ENCODE assay signal across 7 cellular contexts in the genomic region with DNA sequence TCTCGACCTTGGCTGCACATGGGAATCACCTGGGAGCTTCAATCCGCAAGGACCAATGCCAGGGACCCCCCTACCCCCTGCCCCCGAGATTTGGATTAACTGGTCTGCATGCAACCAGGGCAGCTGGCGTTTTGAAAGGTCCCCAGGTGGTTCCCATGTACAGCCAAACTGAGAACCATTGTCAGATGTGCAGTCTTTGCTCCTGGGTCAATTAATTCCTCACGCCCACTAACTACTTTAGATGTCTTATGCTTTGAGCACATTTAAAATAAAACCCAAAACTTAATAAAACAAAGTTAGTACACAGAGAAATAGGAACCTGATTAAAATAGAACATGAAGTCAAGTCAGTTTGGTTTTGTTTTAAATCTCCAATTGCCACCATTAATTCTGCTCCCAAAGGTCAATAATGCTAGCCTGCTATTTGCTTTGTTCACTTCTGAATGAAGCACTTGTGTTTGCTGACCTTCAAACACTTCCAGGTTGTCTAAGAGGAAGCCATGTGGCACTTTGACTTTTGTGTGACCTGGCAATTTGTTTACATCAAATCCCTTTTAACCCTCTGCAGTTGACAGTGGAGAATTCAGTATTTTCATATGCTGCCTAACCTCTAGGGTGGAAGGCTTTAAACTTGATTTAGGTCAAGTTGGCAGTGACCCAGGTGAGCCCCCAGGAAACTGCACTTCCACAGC. TPM values are rescaled to one million over a fixed set of nuclear protein-coding genes. Genes with fewer than 3 reads are reported as not detected.
DNase-seq lines count a peak whose midpoint lies in the region; ATAC-seq and TF ChIP-seq lines count a peak whose summit lies in the region.

No MANE protein-coding gene starts in this region.

- ATAC-seq in body of pancreas (peak; percentile 68), HG02798 (IDR thresholded peaks at IDR 0.05; ENCODE audit: poor library complexity, unreplicated experiment) (no peak), GM21390 (IDR thresholded peaks at IDR 0.05; ENCODE audit: unreplicated experiment) (no peak)

- H3F3A ChIP-seq in neural progenitor cell (ENCODE audit: low read depth), result peaks cover 12% of the 10 kb centered on the region

- H3K27ac Mint-ChIP-seq in neural progenitor cell, result no peak overlapping the region

- H3K4me1 ChIP-seq in body of pancreas (peaks cover 25% of the 10 kb centered on the region), neural progenitor cell (peaks cover 25% of the 10 kb centered on the region)

- 61 to 64% methylated on average over 3 to 5 of the region's 5 CpGs for WGBS in body of pancreas, 2 donors

- H3K27me3 ChIP-seq in body of pancreas (no peaks in the 10 kb centered on the region), neural progenitor cell (no peaks in the 10 kb centered on the region)

- H3K9ac ChIP-seq in neural progenitor cell, result no peak overlapping the region

- DNase-seq in DMS53 treated with DMSO at 0.1 percent for 48 hours (lab: John Stamatoyannopoulos, UW; ENCODE audit: unreplicated experiment), result peak; percentile 9
- peak; percentile 38 for DNase-seq in NCI-H1092 (lab: John Stamatoyannopoulos, UW)
- peak in 1 of 4 donors; percentile 30 for DNase-seq in body of pancreas
- DNase-seq in neural progenitor cell (ENCODE audit: low spot score), result no peak
- no peak for DNase-seq in NCI-H128 (lab: John Stamatoyannopoulos, UW; ENCODE audit: unreplicated experiment)

- H3K4me3 Mint-ChIP-seq in neural progenitor cell, result no peak overlapping the region

- peak overlapping the region; percentile 17 for H3K4me2 ChIP-seq in neural progenitor cell

- no peak overlapping the region for H2AFZ ChIP-seq in neural progenitor cell (replicated peaks)

- H3K27me3 Mint-ChIP-seq in neural progenitor cell (ENCODE audit: insufficient read depth, low read depth), result no peaks in the 10 kb centered on the region

- H3K36me3 ChIP-seq in body of pancreas (replicated peaks in 1 of 2; ENCODE audit: insufficient read depth in 1 of 2, low read depth in 2 of 2), result no peaks in the 10 kb centered on the region
- H3K36me3 ChIP-seq in neural progenitor cell, result no peaks in the 10 kb centered on the region

- H3K9me3 ChIP-seq in body of pancreas, result no peaks in the 10 kb centered on the region
- H3K9me3 ChIP-seq in neural progenitor cell (ENCODE audit: low read depth), result no peaks in the 10 kb centered on the region

- H3K79me2 ChIP-seq in neural progenitor cell (ENCODE audit: low read depth), result no peaks in the 10 kb centered on the region

- H3K27ac ChIP-seq in body of pancreas (peak overlapping the region; percentile 21 to 68 (median 56)), neural progenitor cell (peak overlapping the region; percentile 13)

- no peak for TF ChIP-seq CTCF in body of pancreas (IDR thresholded peaks at IDR 0.05)
- no peak for TF ChIP-seq CTCF in neural progenitor cell (IDR thresholded peaks at IDR 0.05)

- no peak for TF ChIP-seq POLR2A in body of pancreas (IDR thresholded peaks at IDR 0.05)

- H3K36me3 Mint-ChIP-seq in neural progenitor cell, result no peaks in the 10 kb centered on the region

- no peaks in the 10 kb centered on the region for H4K20me1 ChIP-seq in neural progenitor cell (ENCODE audit: low read depth)

- intact Hi-C loops in body of pancreas (cut with DNase I), result no loop called here

- no peak overlapping the region for H3K4me3 ChIP-seq in body of pancreas
- H3K4me3 ChIP-seq in neural progenitor cell, result no peak overlapping the region

- H3K4me1 Mint-ChIP-seq in neural progenitor cell, result peaks cover 29% of the 10 kb centered on the region

- peaks cover 3% of the 10 kb centered on the region for H3K9me3 Mint-ChIP-seq in neural progenitor cell

RNA-seq across cellular contexts. Expression of a gene that starts 27.2 kb away (rescaled TPM):
- 1,000 to 10,000 TPM; 1,104 to 1,472 TPM for total RNA-seq in body of pancreas
- 2,407 and 3,462 TPM in 2 replicates for total RNA-seq in neural progenitor cell (ENCODE audit: low replicate concordance)

RNA-seq across cellular contexts. Expression of a gene that starts 41.3 kb away (rescaled TPM):
- total RNA-seq in body of pancreas, result under 1 TPM in 1 of 2 donors, not detected in 1; 0.26 TPM
- total RNA-seq in neural progenitor cell (ENCODE audit: low replicate concordance), result not detected in 2 replicates

Comparison
In these comparisons a context has a peak if more than half of its experiments do, and no peak if none do; other contexts are left out.
1. DNase-seq: peak in DMS53 treated with DMSO at 0.1 percent for 48 hours (single experiment) and NCI-H1092 (single experiment); none in neural progenitor cell (single experiment) and NCI-H128 (single experiment).